ENCODE assay signal across 13 cellular contexts in genomic region chr3:169929830-169930519, GRCh38. TPM values are rescaled to one million over a fixed set of nuclear protein-coding genes. Genes with fewer than 3 reads are reported as not detected.
DNase-seq lines count a peak whose midpoint lies in the region; ATAC-seq, FAIRE-seq and TF ChIP-seq lines count a peak whose summit lies in the region.
"Had no signal": no experiment of that assay in that cellular context is flagged by ENCODE, and none has a peak within 500 bp of the region (broad histone marks: within the 10 kb centered on the region; RNA-seq: fewer than 3 reads in every experiment).

No MANE protein-coding gene starts in this region.

- no peak overlapping the region for H3K27ac ChIP-seq in gastrocnemius medialis
- H3K27ac ChIP-seq: cardiac muscle cell had no signal

- peak; percentile 87 for FAIRE-seq in GM12891 (lab: Jason Lieb, UNC)

- ATAC-seq in HG03432 (IDR thresholded peaks at IDR 0.05; ENCODE audit: unreplicated experiment) (peak; percentile 22), T-helper 17 cell (peak; percentile 39), GM21528 (IDR thresholded peaks at IDR 0.05; ENCODE audit: low FRiP score, unreplicated experiment) (no peak), gastrocnemius medialis (no peak)
- ATAC-seq: CD8-positive, alpha-beta T cell had no signal

- H3K4me3 ChIP-seq in BE2C (ENCODE audit: low read depth, low read length) (no peak overlapping the region), gastrocnemius medialis (no peak overlapping the region)
- H3K4me3 ChIP-seq: cardiac muscle cell had no signal

- H3K27me3 ChIP-seq in BE2C (no peaks in the 10 kb centered on the region), gastrocnemius medialis (no peaks in the 10 kb centered on the region)
- H3K27me3 ChIP-seq: cardiac muscle cell had no signal

- H3K36me3 Mint-ChIP-seq in T-helper 17 cell (ENCODE audit: low read depth), result peaks cover 6% of the 10 kb centered on the region
- H3K36me3 Mint-ChIP-seq: CD8-positive, alpha-beta T cell had no signal

- no peak overlapping the region for H3K27ac Mint-ChIP-seq in T-helper 17 cell
- H3K27ac Mint-ChIP-seq: CD8-positive, alpha-beta T cell had no signal

- TF ChIP-seq POLR2A in GM12891 (IDR thresholded peaks at IDR 0.05; ENCODE audit: low read depth, low read length), result no peak
- no peak for TF ChIP-seq POLR2A in gastrocnemius medialis (IDR thresholded peaks at IDR 0.05)

- H3K36me3 ChIP-seq in BE2C (no peaks in the 10 kb centered on the region), gastrocnemius medialis (no peaks in the 10 kb centered on the region)
- H3K36me3 ChIP-seq: cardiac muscle cell had no signal

- H3K9me3 ChIP-seq in BE2C (no peaks in the 10 kb centered on the region), T-helper 17 cell (ENCODE audit: control insufficient read depth, low read length, poor library complexity, severe bottlenecking) (no peaks in the 10 kb centered on the region), gastrocnemius medialis (no peaks in the 10 kb centered on the region)

- no peak overlapping the region for H3K4me3 Mint-ChIP-seq in T-helper 17 cell
- H3K4me3 Mint-ChIP-seq: CD8-positive, alpha-beta T cell had no signal

- intact Hi-C loops in gastrocnemius medialis (cut with DNase I; ENCODE audit: low total_unique reads), result no loop called here

- in situ Hi-C loops in gastrocnemius medialis (cut with MboI; ENCODE audit: low sequenced_read_pairs in 4 of 4), result no loop called here

- H3K27me3 Mint-ChIP-seq in T-helper 17 cell, result peaks cover 38% of the 10 kb centered on the region

- H3K4me1 Mint-ChIP-seq in T-helper 17 cell, result no peaks in the 10 kb centered on the region

- TF ChIP-seq CTCF in BE2C (IDR thresholded peaks at IDR 0.05; ENCODE audit: low read depth, low read length) (0 out of 2 replicates have a peak, but pooled peaks have one; percentile 8), gastrocnemius medialis (IDR thresholded peaks at IDR 0.05 in 4 of 5, conservative IDR thresholded peaks at IDR 0.05 in 1 of 5) (no peak)

- DNase-seq in BE2C, result no peak
- DNase-seq in GM12891 (ENCODE audit: insufficient read length, low spot score), result no peak
- no peak for DNase-seq in T-helper 17 cell
- DNase-seq in nucleus accumbens (lab: John Stamatoyannopoulos, UW), result no peak
- DNase-seq in NCI-H1436 treated with DMSO at 0.1 percent for 48 hours (lab: John Stamatoyannopoulos, UW), result no peak
- no peak for DNase-seq in gastrocnemius medialis
- DNase-seq: CD8-positive, alpha-beta T cell; NCI-H1694 had no signal

- H3K4me1 ChIP-seq in BE2C (peaks cover 4% of the 10 kb centered on the region; the same call in 1 of the 2 replicates), gastrocnemius medialis (no peaks in the 10 kb centered on the region)

TF ChIP-seq in GM12891, 5 proteins besides CTCF, POLR2A, EP300 and RAD21:
- TF ChIP-seq POU2F2 (IDR thresholded peaks at IDR 0.05; ENCODE audit: low read depth, low read length), result no peak
- TF ChIP-seq TAF1 (IDR thresholded peaks at IDR 0.05; ENCODE audit: low read depth, low read length), result no peak
- TF ChIP-seq SPI1 (IDR thresholded peaks at IDR 0.05; ENCODE audit: low read depth, low read length), result no peak
- TF ChIP-seq POLR2AphosphoS5 (IDR thresholded peaks at IDR 0.05; ENCODE audit: low read depth, low read length), result no peak
- no peak for TF ChIP-seq PAX5 (IDR thresholded peaks at IDR 0.05; ENCODE audit: insufficient read depth, low read length, severe bottlenecking)

RNA-seq across cellular contexts. Expression of gene SAMD7, which starts 18.6 kb away (rescaled TPM):
- polyA plus RNA-seq in BE2C (2012; ENCODE audit: insufficient read depth, insufficient read length, low read depth), result not detected
- polyA plus RNA-seq in GM12891 (2012; ENCODE audit: low read depth, missing spikeins), result not detected
- total RNA-seq in T-helper 17 cell (not detected), gastrocnemius medialis (not detected)
- total RNA-seq: cardiac muscle cell; CD8-positive, alpha-beta T cell; fibroblast of villous mesenchyme; SK-MEL-5 had no signal
- polyA plus RNA-seq: cardiac muscle cell had no signal

RNA-seq across cellular contexts. Expression of gene SEC62, which starts 36.6 kb away (rescaled TPM):
- 119 TPM for polyA plus RNA-seq in BE2C (2012; ENCODE audit: insufficient read depth, insufficient read length, low read depth)
- polyA plus RNA-seq in GM12891 (2012; ENCODE audit: low read depth, missing spikeins), result 61.2 TPM
- 10 to 100 TPM; 85.7 to 87.4 TPM for total RNA-seq in T-helper 17 cell
- 10 to 100 TPM; 22.6 to 42.8 (median 30.4) TPM for total RNA-seq in gastrocnemius medialis

Comparison
In these comparisons a context has a peak if more than half of its experiments do, and no peak if none do; other contexts are left out.
1. ATAC-seq: peak in HG03432 (single experiment) and T-helper 17 cell (single experiment); none in GM21528 (single experiment) and gastrocnemius medialis (0 of 2).